Comparison of ENCODE assay signal across 8 cellular contexts in the genomic region with DNA sequence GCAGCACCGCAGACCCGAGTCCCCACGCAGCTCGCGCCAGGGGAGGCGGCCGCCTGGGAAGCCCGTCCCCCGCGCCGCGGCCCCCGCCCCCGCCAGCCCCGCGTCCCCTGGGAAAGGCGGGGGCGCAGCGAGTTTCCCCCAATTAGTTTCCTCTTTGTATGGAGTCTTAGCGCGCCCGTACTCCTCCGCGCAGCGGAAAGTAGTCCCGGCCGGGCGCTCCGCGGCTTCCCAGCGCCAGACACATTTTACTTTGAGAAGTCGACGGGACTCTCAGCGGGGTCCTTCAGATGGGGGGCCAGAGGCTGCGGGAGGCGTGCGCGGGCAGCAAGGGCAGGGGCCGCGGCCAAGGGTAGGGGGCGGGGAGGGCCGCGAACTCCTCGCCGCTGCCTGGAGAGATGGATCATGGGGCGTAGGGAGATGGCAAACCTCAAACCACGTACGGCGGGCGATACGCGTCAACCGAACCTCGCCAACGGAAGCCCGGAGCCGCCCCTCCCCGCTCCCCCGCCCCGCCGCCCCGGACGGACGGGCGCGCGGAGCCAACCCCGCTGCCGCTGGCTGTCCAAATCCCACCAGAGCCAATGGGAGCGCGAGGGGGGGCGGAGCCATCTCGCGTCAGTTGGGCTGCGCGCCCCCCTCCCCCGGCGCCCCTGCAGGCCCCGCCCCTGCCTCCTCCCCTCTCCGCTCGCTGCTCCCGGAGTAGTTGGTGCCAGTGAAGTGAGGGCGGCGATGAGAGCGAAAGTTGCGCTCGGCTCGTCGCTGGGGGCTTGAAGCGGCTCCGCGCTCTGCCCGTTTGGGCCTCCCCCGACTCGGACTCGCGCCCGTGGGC. TPM values are rescaled to one million over a fixed set of nuclear protein-coding genes. Genes with fewer than 3 reads are reported as not detected.
DNase-seq lines count a peak whose midpoint lies in the region; ATAC-seq and TF ChIP-seq lines count a peak whose summit lies in the region.

A gene (plus strand): TSS at position 706 of the 829 bp plus-strand sequence. CDS start 238 bp downstream, outside the sequence.

- WGBS in adrenal gland, 4 donors = 0 to 2% (median 1%) methylated on average over 18 to 98 of the region's 98 CpGs; no CpG with 5 or more reads in 1 of the 4 donors
- 0 to 1% (median 0%) methylated on average over 29 to 98 of the region's 98 CpGs for WGBS in heart left ventricle, 4 donors
- WGBS in transverse colon (ENCODE audit: low coverage in 1 of 2), 2 donors = 1% methylated on average over 48 of the region's 98 CpGs; no CpG with 5 or more reads in 1 of the 2 donors

- H3K27me3 ChIP-seq in adrenal gland (no peaks in the 10 kb centered on the region), heart left ventricle (no peaks in the 10 kb centered on the region), transverse colon (no peaks in the 10 kb centered on the region)

- no peaks in the 10 kb centered on the region for H3K9me3 ChIP-seq in adrenal gland (replicated peaks in 1 of 3)
- H3K9me3 ChIP-seq in heart left ventricle = no peaks in the 10 kb centered on the region
- no peaks in the 10 kb centered on the region for H3K9me3 ChIP-seq in transverse colon

- TF ChIP-seq CTCF in adrenal gland (IDR thresholded peaks at IDR 0.05) (peak in 2 of 6 experiments; percentile 5 to 6), heart left ventricle (IDR thresholded peaks at IDR 0.05) (no peak), transverse colon (IDR thresholded peaks at IDR 0.05) (peak in 1 of 5 experiments; percentile 10)

- H3K4me1 ChIP-seq in adrenal gland (replicated peaks in 1 of 2) (peaks cover 5 to 28% of the 10 kb centered on the region in 2 donors), heart left ventricle (peaks cover 5 to 28% (median 20%) of the 10 kb centered on the region in 12 donors), transverse colon (peaks cover 8 to 28% (median 23%) of the 10 kb centered on the region in 4 donors)

- in situ Hi-C loops in transverse colon (cut with MboI; ENCODE audit: low pct_ligation_motif_present in 1 of 4, low pct_unique_long_range_greater_than_20kb in 1 of 4, low sequenced_read_pairs in 3 of 4) = loop anchor here in 1 of 4 donors (10.0 kb wide), 1 partner anchor 67 kb away; no protein-coding TSS in a partner anchor

- intact Hi-C loops in adrenal gland (cut with DNase I) = loop anchor here in 1 of 2 donors (10.0 kb wide), 1 partner anchor 67 kb away; no protein-coding TSS in a partner anchor
- intact Hi-C loops in heart left ventricle (cut with DNase I) = loop anchor here in 8 of 10 donors (1.0 to 10.0 kb wide), 7 partner anchors 65 to 103 kb away; no protein-coding TSS in a partner anchor
- intact Hi-C loops in transverse colon (cut with DNase I; ENCODE audit: low total_unique reads) = loop anchor here (2.0 kb wide), 1 partner anchor 67 kb away; no protein-coding TSS in a partner anchor

- peak; percentile 69 for ATAC-seq in HG02884 (IDR thresholded peaks at IDR 0.05; ENCODE audit: unreplicated experiment)
- peak; percentile 93 to 96 (median 95) for ATAC-seq in heart left ventricle

- no peak for TF ChIP-seq EP300 in transverse colon (IDR thresholded peaks at IDR 0.05; ENCODE audit: low read depth)

- peak within 1 kb of the TSS; percentile 83 to 96 (median 85) for H3K4me3 ChIP-seq in adrenal gland
- peak within 1 kb of the TSS; percentile 73 to 99 (median 92) for H3K4me3 ChIP-seq in heart left ventricle
- peak within 1 kb of the TSS; percentile 80 to 97 (median 86) for H3K4me3 ChIP-seq in transverse colon

- DNase-seq in NCI-H146 treated with DMSO at 0.1 percent for 48 hours (lab: John Stamatoyannopoulos, UW; ENCODE audit: unreplicated experiment) (peak; percentile 73), T-helper 1 cell (peak; percentile 97 to 99 (median 98)), adrenal gland (peak; percentile 98 to 99 (median 98)), heart left ventricle (peak; percentile 98 to 99 (median 99)), pons (ENCODE audit: low spot score) (peak; percentile 96), transverse colon (peak; percentile 99)

- peak within 1 kb of the TSS; percentile 90 to 99 (median 97) for H3K27ac ChIP-seq in adrenal gland
- H3K27ac ChIP-seq in heart left ventricle = peak within 1 kb of the TSS; percentile 97 to 99 (median 98)
- peak within 1 kb of the TSS; percentile 93 to 98 (median 96) for H3K27ac ChIP-seq in transverse colon

- H3K36me3 ChIP-seq in adrenal gland (replicated peaks in 1 of 2) = no peaks in the 10 kb centered on the region
- peaks cover 0 to 4% (median 0%) of the 10 kb centered on the region in 9 donors for H3K36me3 ChIP-seq in heart left ventricle
- H3K36me3 ChIP-seq in transverse colon = no peaks in the 10 kb centered on the region

- TF ChIP-seq POLR2A in GM15510 (IDR thresholded peaks at IDR 0.05; ENCODE audit: borderline replicate concordance, extremely low read depth, insufficient read length) (peak; percentile 93), adrenal gland (IDR thresholded peaks at IDR 0.05) (peak; percentile 68 to 90), heart left ventricle (IDR thresholded peaks at IDR 0.05) (peak in 1 of 2 donors; percentile 58), transverse colon (IDR thresholded peaks at IDR 0.05) (peak; percentile 74)

RNA-seq across cellular contexts. Expression of the gene that starts here (rescaled TPM):
- total RNA-seq in adrenal gland (10 to 100 TPM in 6 of 8 donors, 1 to 10 TPM in 2; 8.0 to 17.7 (median 12.6) TPM), heart left ventricle (10 to 100 TPM in 6 of 9 donors, 1 to 10 TPM in 3; 8.5 to 20.9 (median 12.8) TPM), transverse colon (10 to 100 TPM; 15.7 to 31.0 (median 25.8) TPM)
- polyA plus RNA-seq in adrenal gland (10 to 100 TPM in 1 of 3 donors, 1 to 10 TPM in 2; 3.8 to 11.6 (median 4.4) TPM), heart left ventricle (10 to 100 TPM in 1 of 2 donors, 1 to 10 TPM in 1; 2.7 to 11.1 TPM)

Comparison
In these comparisons a context has a peak if more than half of its experiments do, and no peak if none do; other contexts are left out.
1. Peak in every context shown above with its lines: DNase-seq, ATAC-seq, H3K4me3 ChIP-seq and H3K27ac ChIP-seq.